ENCODE assay signal across 14 cellular contexts in the genomic region with DNA sequence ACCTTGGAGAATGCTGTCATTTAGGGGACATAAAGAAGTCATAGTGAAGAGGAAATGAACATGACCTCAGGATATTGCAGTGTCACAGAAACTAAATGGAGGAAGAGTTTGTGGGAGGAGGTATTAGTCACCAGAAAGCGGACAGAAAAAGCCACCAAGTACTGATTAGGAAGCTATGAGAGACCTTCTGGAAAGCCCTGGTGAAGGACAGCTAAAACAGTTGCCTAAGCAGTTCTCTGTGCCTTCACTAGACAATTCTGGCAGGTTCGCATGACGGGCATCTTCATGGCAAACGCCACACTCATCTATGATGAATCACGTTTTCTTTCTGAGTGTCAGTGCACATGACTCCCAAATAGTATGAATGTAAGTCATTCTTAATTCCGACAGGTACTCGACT.
DNase-seq lines count a peak whose midpoint lies in the region; ATAC-seq and TF ChIP-seq lines count a peak whose summit lies in the region.
"Had no signal": no experiment of that assay in that cellular context is flagged by ENCODE, and none has a peak within 500 bp of the region (broad histone marks: within the 10 kb centered on the region; RNA-seq: fewer than 3 reads in every experiment).

No MANE protein-coding gene starts in this region.

- intact Hi-C loops in stomach (cut with DNase I; ENCODE audit: low total_unique reads) = no loop called here

- 73 to 85% (median 83%) methylated on average over 7 of the region's 7 CpGs for WGBS in stomach, 5 donors

- no peaks in the 10 kb centered on the region for H3K36me3 ChIP-seq in stomach

- no peaks in the 10 kb centered on the region for H3K27me3 ChIP-seq in stomach

- H3K4me3 ChIP-seq in stomach = no peak overlapping the region

- TF ChIP-seq CTCF in omental fat pad (IDR thresholded peaks at IDR 0.05) = no peak
- TF ChIP-seq CTCF in stomach (IDR thresholded peaks at IDR 0.05) = no peak

- H3K27ac ChIP-seq in stomach = no peak overlapping the region
- H3K27ac ChIP-seq: RWPE1 had no signal

- no peak for TF ChIP-seq EP300 in stomach (IDR thresholded peaks at IDR 0.05)

- DNase-seq in RPMI7951 (ENCODE audit: low read depth) (peak; percentile 7), omental fat pad (ENCODE audit: low spot score) (no peak), stomach (no peak), HK-2 (ENCODE audit: unreplicated experiment) (no peak)
- DNase-seq in stimulated activated CD4-positive, alpha-beta T cell treated with anti-CD3 and anti-CD28 coated beads, Interleukin-2, amount 100 ng/mL, for 48 hours = no peak
- DNase-seq in activated CD4-positive, alpha-beta T cell treated with anti-CD3 and anti-CD28 coated beads for 4 hours = no peak
- DNase-seq: DMS153; effector memory CD8-positive, alpha-beta T cell; natural killer cell; NCI-H1048; stimulated activated CD4-positive, alpha-beta T cell treated with anti-CD3 and anti-CD28 coated beads, Interleukin-15, amount 100 ng/mL, for 24 hours had no signal

- no peaks in the 10 kb centered on the region for H3K9me3 ChIP-seq in stomach

- ATAC-seq in GM18867 (IDR thresholded peaks at IDR 0.05; ENCODE audit: unreplicated experiment) = peak; percentile 66
- peak; percentile 57 for ATAC-seq in HG03025 (IDR thresholded peaks at IDR 0.05; ENCODE audit: low FRiP score, unreplicated experiment)
- peak; percentile 61 for ATAC-seq in omental fat pad (ENCODE audit: low FRiP score)
- ATAC-seq: effector memory CD8-positive, alpha-beta T cell had no signal

- TF ChIP-seq POLR2A in stomach (IDR thresholded peaks at IDR 0.05) = no peak

- no peaks in the 10 kb centered on the region for H3K4me1 ChIP-seq in stomach
